ENCODE assay signal across 8 cellular contexts in genomic region chr19:13098291-13099072, GRCh38. TPM values are rescaled to one million over a fixed set of nuclear protein-coding genes. Genes with fewer than 3 reads are reported as not detected.
DNase-seq lines count a peak whose midpoint lies in the region; ATAC-seq and TF ChIP-seq lines count a peak whose summit lies in the region.

No MANE protein-coding gene starts in this region.

- peak overlapping the region; percentile 14 for H3K27ac Mint-ChIP-seq in activated T-cell treated with anti-CD3 and anti-CD28 coated beads, Interleukin-2, amount 50 U/mL, for 72 hours

- TF ChIP-seq CTCF in heart right ventricle (IDR thresholded peaks at IDR 0.05) (no peak), smooth muscle cell (IDR thresholded peaks at IDR 0.05; ENCODE audit: borderline replicate concordance, insufficient read depth, poor library complexity, severe bottlenecking) (no peak)

- H3K4me3 ChIP-seq in heart right ventricle (peak overlapping the region; percentile 21 to 65 (median 47)), smooth muscle cell (no peak overlapping the region)

- peak; percentile 71 for DNase-seq in activated CD8-positive, alpha-beta memory T cell treated with anti-CD3 and anti-CD28 coated beads for 24 hours
- DNase-seq in activated CD8-positive, alpha-beta memory T cell treated with anti-CD3 and anti-CD28 coated beads, Interleukin-2, amount 50 U/mL, for 48 hours, result no peak
- DNase-seq in activated T-cell treated with anti-CD3 and anti-CD28 coated beads, Interleukin-2, amount 50 U/mL, for 72 hours, result no peak
- DNase-seq in heart right ventricle (peak in 1 of 2 donors; percentile 36), smooth muscle cell (lab: John Stamatoyannopoulos, UW; ENCODE audit: unreplicated experiment) (no peak), NCI-H345 (lab: John Stamatoyannopoulos, UW) (no peak)

- H3K79me2 ChIP-seq in smooth muscle cell (ENCODE audit: low read depth), result no peaks in the 10 kb centered on the region

- intact Hi-C loops in heart right ventricle (cut with DNase I), result loop anchor here in 1 of 10 donors (2.0 kb wide), 1 partner anchor 124 kb away; no protein-coding TSS in a partner anchor

- peaks cover 0 to 5% of the 10 kb centered on the region in 2 donors for H3K36me3 Mint-ChIP-seq in activated T-cell treated with anti-CD3 and anti-CD28 coated beads, Interleukin-2, amount 50 U/mL, for 72 hours (ENCODE audit: insufficient read depth in 2 of 2)

- H3F3A ChIP-seq in smooth muscle cell (ENCODE audit: low read depth), result peaks cover 14% of the 10 kb centered on the region

- H3K4me1 Mint-ChIP-seq in activated T-cell treated with anti-CD3 and anti-CD28 coated beads, Interleukin-2, amount 50 U/mL, for 72 hours (ENCODE audit: low read depth), result peaks cover 68% of the 10 kb centered on the region

- peaks cover 39% of the 10 kb centered on the region for H3K27me3 Mint-ChIP-seq in activated T-cell treated with anti-CD3 and anti-CD28 coated beads, Interleukin-2, amount 50 U/mL, for 72 hours (ENCODE audit: low read depth)

- peak overlapping the region; percentile 78 for H3K4me2 ChIP-seq in smooth muscle cell

- H3K9ac ChIP-seq in smooth muscle cell (ENCODE audit: low read depth), result no peak overlapping the region

- peaks cover 11% of the 10 kb centered on the region for H4K20me1 ChIP-seq in smooth muscle cell (ENCODE audit: low read depth)

- H3K4me3 Mint-ChIP-seq in activated T-cell treated with anti-CD3 and anti-CD28 coated beads, Interleukin-2, amount 50 U/mL, for 72 hours, result peak overlapping the region; percentile 84 to 88

- H3K27ac ChIP-seq in heart right ventricle (peak overlapping the region; percentile 83 to 96 (median 94)), smooth muscle cell (ENCODE audit: low read depth) (no peak overlapping the region)

- H3K9me3 ChIP-seq in heart right ventricle (no peaks in the 10 kb centered on the region), smooth muscle cell (replicated peaks; ENCODE audit: low read depth) (no peaks in the 10 kb centered on the region)

- WGBS in heart right ventricle, 2 donors, result 8 to 15% methylated on average over 51 to 56 of the region's 56 CpGs
- 4% methylated on average over 45 of the region's 56 CpGs for WGBS in smooth muscle cell (ENCODE audit: low lambda C conversion rate)

- H2AFZ ChIP-seq in smooth muscle cell (ENCODE audit: low read depth), result no peak overlapping the region

- no peak for ATAC-seq in activated T-cell treated with anti-CD3 and anti-CD28 coated beads, Interleukin-2, amount 50 U/mL, for 72 hours (replicated peaks in 1 of 2)
- ATAC-seq in heart right ventricle (peak in 4 of 8 donors; percentile 0 to 5 (median 2)), HG02973 (IDR thresholded peaks at IDR 0.05; ENCODE audit: unreplicated experiment) (no peak), GM19351 (IDR thresholded peaks at IDR 0.05; ENCODE audit: unreplicated experiment) (no peak)

- peaks cover 0 to 27% (median 0%) of the 10 kb centered on the region in 9 donors for H3K36me3 ChIP-seq in heart right ventricle
- no peaks in the 10 kb centered on the region for H3K36me3 ChIP-seq in smooth muscle cell (ENCODE audit: low read depth)

- no peaks in the 10 kb centered on the region for H3K27me3 ChIP-seq in heart right ventricle
- peaks cover 48% of the 10 kb centered on the region for H3K27me3 ChIP-seq in smooth muscle cell (ENCODE audit: low read depth)

- H3K9me3 Mint-ChIP-seq in activated T-cell treated with anti-CD3 and anti-CD28 coated beads, Interleukin-2, amount 50 U/mL, for 72 hours, result peaks cover 0 to 5% of the 10 kb centered on the region in 2 donors

- peaks cover 35 to 97% (median 93%) of the 10 kb centered on the region in 9 donors for H3K4me1 ChIP-seq in heart right ventricle
- H3K4me1 ChIP-seq in smooth muscle cell (ENCODE audit: low read depth), result peaks cover 30% of the 10 kb centered on the region

RNA-seq across cellular contexts. Expression of gene LYL1, which starts 4.2 kb away (rescaled TPM):
- total RNA-seq in activated T-cell treated with anti-CD3 and anti-CD28 coated beads, Interleukin-2, amount 50 U/mL, for 72 hours, result 1 to 10 TPM; 4.8 to 6.3 TPM
- 1 to 10 TPM; 3.4 to 9.9 (median 6.1) TPM for total RNA-seq in heart right ventricle
- 10 to 100 TPM; 11.5 to 13.0 TPM for polyA plus RNA-seq in heart right ventricle
- total RNA-seq in smooth muscle cell, result 2.2 and 2.8 TPM in 2 replicates
- 2.1 and 3.2 TPM in 2 replicates for polyA plus RNA-seq in smooth muscle cell

RNA-seq across cellular contexts. Expression of gene TRMT1, which starts 18.1 kb away (rescaled TPM):
- 10 to 100 TPM; 41.0 to 46.0 TPM for total RNA-seq in activated T-cell treated with anti-CD3 and anti-CD28 coated beads, Interleukin-2, amount 50 U/mL, for 72 hours
- 10 to 100 TPM; 10.5 to 22.4 (median 14.2) TPM for total RNA-seq in heart right ventricle
- 10 to 100 TPM; 33.1 to 54.0 TPM for polyA plus RNA-seq in heart right ventricle
- 19.1 and 21.9 TPM in 2 replicates for total RNA-seq in smooth muscle cell
- 37.4 and 44.3 TPM in 2 replicates for polyA plus RNA-seq in smooth muscle cell

RNA-seq across cellular contexts. Expression of gene NACC1, which starts 19.6 kb away (rescaled TPM):
- total RNA-seq in activated T-cell treated with anti-CD3 and anti-CD28 coated beads, Interleukin-2, amount 50 U/mL, for 72 hours, result 10 to 100 TPM; 53.6 to 76.0 TPM
- 10 to 100 TPM; 31.1 to 58.0 (median 35.1) TPM for total RNA-seq in heart right ventricle
- 10 to 100 TPM; 23.9 to 25.0 TPM for polyA plus RNA-seq in heart right ventricle
- 34.1 and 44.6 TPM in 2 replicates for total RNA-seq in smooth muscle cell
- 9.9 and 12.8 TPM in 2 replicates for polyA plus RNA-seq in smooth muscle cell

RNA-seq across cellular contexts. Expression of gene STX10, which starts 51.7 kb away (rescaled TPM):
- 10 to 100 TPM; 73.9 to 89.9 TPM for total RNA-seq in activated T-cell treated with anti-CD3 and anti-CD28 coated beads, Interleukin-2, amount 50 U/mL, for 72 hours
- total RNA-seq in heart right ventricle, result 10 to 100 TPM; 18.7 to 50.4 (median 25.4) TPM
- 10 to 100 TPM; 60.5 to 69.9 TPM for polyA plus RNA-seq in heart right ventricle
- total RNA-seq in smooth muscle cell, result 37.6 and 59.6 TPM in 2 replicates
- 69.1 and 83.1 TPM in 2 replicates for polyA plus RNA-seq in smooth muscle cell

RNA-seq across cellular contexts. Expression of gene IER2, which starts 51.7 kb away (rescaled TPM):
- 100 to 1,000 TPM; 168 to 184 TPM for total RNA-seq in activated T-cell treated with anti-CD3 and anti-CD28 coated beads, Interleukin-2, amount 50 U/mL, for 72 hours
- 10 to 100 TPM; 19.2 to 54.6 (median 36.0) TPM for total RNA-seq in heart right ventricle
- polyA plus RNA-seq in heart right ventricle, result 10 to 100 TPM; 29.5 to 42.8 TPM
- 113 and 118 TPM in 2 replicates for total RNA-seq in smooth muscle cell
- 732 and 766 TPM in 2 replicates for polyA plus RNA-seq in smooth muscle cell
